ENCODE assay signal across 1 cellular context in genomic region chr1:46043491-46044017, GRCh38.
TF ChIP-seq lines count a peak whose summit lies in the region.

No MANE protein-coding gene starts in this region.

TF ChIP-seq in HepG2, 621 proteins besides CTCF, POLR2A, EP300 and RAD21 (continued from another document):
- TF ChIP-seq ZNF704 (CRISPR knock-in tag; IDR thresholded peaks at IDR 0.05; ENCODE audit: borderline replicate concordance): no peak
- no peak for TF ChIP-seq ZNF558 (CRISPR knock-in tag; IDR thresholded peaks at IDR 0.05; ENCODE audit: borderline replicate concordance)
- no peak for TF ChIP-seq TFE3 (CRISPR knock-in tag; IDR thresholded peaks at IDR 0.05)
- TF ChIP-seq ZNF773 (CRISPR knock-in tag; IDR thresholded peaks at IDR 0.05; ENCODE audit: borderline replicate concordance): no peak
- no peak for TF ChIP-seq ZBTB7A (CRISPR knock-in tag; IDR thresholded peaks at IDR 0.05)
- TF ChIP-seq ZNF292 (CRISPR knock-in tag; IDR thresholded peaks at IDR 0.05; ENCODE audit: borderline replicate concordance, low read depth): no peak
- TF ChIP-seq KLF13 (CRISPR knock-in tag; IDR thresholded peaks at IDR 0.05): no peak
